ENCODE assay signal across 8 cellular contexts in genomic region chr6:31729979-31730630, GRCh38. TPM values are rescaled to one million over a fixed set of nuclear protein-coding genes. Genes with fewer than 3 reads are reported as not detected.
DNase-seq lines count a peak whose midpoint lies in the region; ATAC-seq and TF ChIP-seq lines count a peak whose summit lies in the region.

No MANE protein-coding gene starts in this region.

- H3K27me3 ChIP-seq in BE2C = no peaks in the 10 kb centered on the region

- DNase-seq in BE2C (peak; percentile 96), NCI-H2171 (lab: John Stamatoyannopoulos, UW) (peak; percentile 24), coronary artery (ENCODE audit: low spot score) (peak; percentile 95), kidney glomerular epithelial cell (lab: John Stamatoyannopoulos, UW) (peak; percentile 69), COR-L47 (lab: John Stamatoyannopoulos, UW) (no peak)
- DNase-seq in activated CD4-positive, alpha-beta T cell treated with anti-CD3 and anti-CD28 coated beads for 36 hours = peak; percentile 75
- peak; percentile 74 for DNase-seq in stimulated activated CD4-positive, alpha-beta T cell treated with anti-CD3 and anti-CD28 coated beads, Interleukin-15, amount 100 ng/mL, for 24 hours

- POLR2A ChIA-PET in activated CD4-positive, alpha-beta T cell treated with anti-CD3 and anti-CD28 coated beads for 36 hours (lab: Charles Lee) = interaction anchor here (0.6 kb wide), 1 partner anchor 66 kb away, joined by 3 read pairs; no protein-coding TSS in a partner anchor

- CTCF ChIA-PET in activated CD4-positive, alpha-beta T cell treated with anti-CD3 and anti-CD28 coated beads for 36 hours (lab: Charles Lee) = interaction anchor here (0.6 to 2.3 kb wide), 21 partner anchors 8 to 359 kb away, joined by 3 to 8 read pairs (median 3); partner anchors contain the start of genes ABHD16A, MSH5 and NEU1

- no peaks in the 10 kb centered on the region for H3K9me3 Mint-ChIP-seq in activated CD4-positive, alpha-beta T cell treated with anti-CD3 and anti-CD28 coated beads for 36 hours (ENCODE audit: low read depth)

- intact Hi-C loops in activated CD4-positive, alpha-beta T cell treated with anti-CD3 and anti-CD28 coated beads for 36 hours (cut with DNase I, micrococcal nuclease) = loop anchor here (1.0 to 10.0 kb wide), 7 partner anchors 8 to 1475 kb away; partner anchors contain the start of genes HSPA1B (in 2 of the 2), ABHD16A (in 1 of the 2), HSD17B8 (in 1 of the 2) and LY6G5C (in 1 of the 2)

- peak overlapping the region; percentile 86 to 99 for H3K27ac ChIP-seq in coronary artery

- H3K4me1 Mint-ChIP-seq in activated CD4-positive, alpha-beta T cell treated with anti-CD3 and anti-CD28 coated beads for 36 hours = peaks cover 68% of the 10 kb centered on the region

- no peak for TF ChIP-seq CTCF in BE2C (IDR thresholded peaks at IDR 0.05; ENCODE audit: low read depth, low read length)
- TF ChIP-seq CTCF in coronary artery (IDR thresholded peaks at IDR 0.05) = no peak

- peak overlapping the region; percentile 69 for H3K4me3 Mint-ChIP-seq in activated CD4-positive, alpha-beta T cell treated with anti-CD3 and anti-CD28 coated beads for 36 hours

- H3K4me3 ChIP-seq in BE2C (ENCODE audit: low read depth, low read length) (peak overlapping the region; percentile 80), coronary artery (peak overlapping the region; percentile 91)

- H3K36me3 ChIP-seq in BE2C = peaks cover 26% of the 10 kb centered on the region

- peak; percentile 28 for ATAC-seq in GM21576 (IDR thresholded peaks at IDR 0.05; ENCODE audit: unreplicated experiment)
- peak; percentile 40 for ATAC-seq in activated CD4-positive, alpha-beta T cell treated with anti-CD3 and anti-CD28 coated beads for 36 hours

- H3K27ac Mint-ChIP-seq in activated CD4-positive, alpha-beta T cell treated with anti-CD3 and anti-CD28 coated beads for 36 hours = no peak overlapping the region

- no peaks in the 10 kb centered on the region for H3K9me3 ChIP-seq in BE2C

- H3K4me1 ChIP-seq in BE2C = no peaks in the 10 kb centered on the region; the same call in 1 of the 2 replicates

- no peaks in the 10 kb centered on the region for H3K27me3 Mint-ChIP-seq in activated CD4-positive, alpha-beta T cell treated with anti-CD3 and anti-CD28 coated beads for 36 hours

- peaks cover 43% of the 10 kb centered on the region for H3K36me3 Mint-ChIP-seq in activated CD4-positive, alpha-beta T cell treated with anti-CD3 and anti-CD28 coated beads for 36 hours (ENCODE audit: low read depth)

RNA-seq across cellular contexts. Expression of gene DDAH2, which starts 1.0 kb away (rescaled TPM):
- 27.3 TPM for polyA plus RNA-seq in BE2C (2012; ENCODE audit: insufficient read depth, insufficient read length, low read depth)
- total RNA-seq in activated CD4-positive, alpha-beta T cell treated with anti-CD3 and anti-CD28 coated beads for 36 hours = 1 to 10 TPM; 4.4 to 5.6 TPM

RNA-seq across cellular contexts. Expression of gene CLIC1, which starts 6.2 kb away (rescaled TPM):
- 219 TPM for polyA plus RNA-seq in BE2C (2012; ENCODE audit: insufficient read depth, insufficient read length, low read depth)
- 100 to 1,000 TPM; 357 to 438 TPM for total RNA-seq in activated CD4-positive, alpha-beta T cell treated with anti-CD3 and anti-CD28 coated beads for 36 hours

RNA-seq across cellular contexts. Expression of gene MPIG6B, which starts 6.9 kb away (rescaled TPM):
- polyA plus RNA-seq in BE2C (2012; ENCODE audit: insufficient read depth, insufficient read length, low read depth) = not detected
- not detected for total RNA-seq in activated CD4-positive, alpha-beta T cell treated with anti-CD3 and anti-CD28 coated beads for 36 hours

RNA-seq across cellular contexts. Expression of gene LY6G6C, which starts 8.6 kb away (rescaled TPM):
- not detected for polyA plus RNA-seq in BE2C (2012; ENCODE audit: insufficient read depth, insufficient read length, low read depth)
- total RNA-seq in activated CD4-positive, alpha-beta T cell treated with anti-CD3 and anti-CD28 coated beads for 36 hours = not detected

RNA-seq across cellular contexts. Expression of gene MSH5, which starts 9.7 kb away (rescaled TPM):
- polyA plus RNA-seq in BE2C (2012; ENCODE audit: insufficient read depth, insufficient read length, low read depth) = 3.8 TPM
- 100 to 1,000 TPM in 1 of 2 experiments, 10 to 100 TPM in 1; 92.1 to 126 TPM for total RNA-seq in activated CD4-positive, alpha-beta T cell treated with anti-CD3 and anti-CD28 coated beads for 36 hours
